Comparison of ENCODE assay signal across 20 cellular contexts in the genomic region with DNA sequence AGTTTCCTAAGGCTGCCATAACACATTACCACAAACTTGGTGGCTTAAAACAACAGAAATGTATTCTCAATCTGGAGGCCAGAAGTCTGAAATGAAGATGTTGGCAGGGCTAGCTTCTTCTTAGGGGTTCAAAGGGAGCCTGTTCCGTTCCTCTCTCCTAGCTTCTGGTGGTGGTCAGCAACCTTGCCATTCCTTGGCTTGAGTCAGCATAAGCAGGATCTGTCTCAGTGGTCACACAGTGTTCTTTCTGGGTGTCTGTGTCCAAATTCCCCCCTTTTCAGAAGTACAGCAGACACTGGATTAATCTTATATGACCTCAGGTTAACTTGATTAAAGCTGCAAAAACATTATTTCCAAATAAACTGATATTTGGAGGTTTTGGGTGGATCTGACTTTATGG. TPM values are rescaled to one million over a fixed set of nuclear protein-coding genes. Genes with fewer than 3 reads are reported as not detected.
DNase-seq lines count a peak whose midpoint lies in the region; ATAC-seq, FAIRE-seq and TF ChIP-seq lines count a peak whose summit lies in the region.
"Had no signal": no experiment of that assay in that cellular context is flagged by ENCODE, and none has a peak within 500 bp of the region (broad histone marks: within the 10 kb centered on the region; RNA-seq: fewer than 3 reads in every experiment).

No MANE protein-coding gene starts in this region.

- TF ChIP-seq CTCF in A549 (IDR thresholded peaks at IDR 0.05) (no peak), IMR-90 (conservative IDR thresholded peaks at IDR 0.05; ENCODE audit: low read depth, low read length) (no peak), coronary artery (IDR thresholded peaks at IDR 0.05) (no peak), keratinocyte (optimal IDR thresholded peaks at IDR 0.05 in 1 of 3, IDR thresholded peaks at IDR 0.05 in 1 of 3, conservative IDR thresholded peaks at IDR 0.05 in 1 of 3; ENCODE audit: extremely low read depth in 1 of 3, insufficient read depth in 2 of 3, low read length in 3 of 3) (no peak)

- 92% methylated on average over 1 of the region's 1 CpG for WGBS in A549 (ENCODE audit: missing lambda C conversion rate)
- WGBS in IMR-90 (ENCODE audit: extremely low coverage in 2 of 2, insufficient read length in 1 of 2), 2 experiments, result 100% methylated on average over 1 of the region's 1 CpG; no CpG with 5 or more reads in 1 of the 2 experiments

- peak overlapping the region in 1 of 2 experiments; percentile 35; a peak in 1 of 4 replicates for H4K8ac ChIP-seq in IMR-90 (ENCODE audit: low read depth in 2 of 2, low read length in 2 of 2)

- peak overlapping the region; percentile 90 for H3K23ac ChIP-seq in IMR-90 (ENCODE audit: low read depth, low read length)

- H2AFZ ChIP-seq in IMR-90 (replicated peaks; ENCODE audit: low read length, poor library complexity), result no peak overlapping the region
- H2AFZ ChIP-seq in keratinocyte (ENCODE audit: control insufficient read depth, low read length), result no peak overlapping the region

- peaks cover 2% of the 10 kb centered on the region; the same call in 1 of the 2 replicates for H3K9me1 ChIP-seq in IMR-90 (ENCODE audit: insufficient read depth, low read length)
- no peaks in the 10 kb centered on the region for H3K9me1 ChIP-seq in keratinocyte (ENCODE audit: control insufficient read depth, extremely low read depth, insufficient read depth, low read length)

- peak overlapping the region in 1 of 2 experiments; percentile 20; a peak in 3 of 6 replicates for H3K27ac ChIP-seq in A549
- no peak overlapping the region for H3K27ac ChIP-seq in IMR-90 (ENCODE audit: insufficient read depth, low read length)
- peak overlapping the region in 1 of 2 donors; percentile 6 for H3K27ac ChIP-seq in coronary artery
- H3K27ac ChIP-seq in keratinocyte (ENCODE audit: control insufficient read depth, insufficient read depth, low read length), result peak overlapping the region; percentile 8

- in situ Hi-C loops in IMR-90 (cut with MboI; ENCODE audit: low sequenced_read_pairs), result no loop called here

- no peak overlapping the region for H2AK9ac ChIP-seq in IMR-90 (replicated peaks; ENCODE audit: low read depth, low read length, poor library complexity)

- TF ChIP-seq POLR2A in A549 (IDR thresholded peaks at IDR 0.05; ENCODE audit: low read length) (no peak), IMR-90 (IDR thresholded peaks at IDR 0.05; ENCODE audit: low read depth, low read length) (no peak)

- peaks cover 18 to 62% of the 10 kb centered on the region in 2 experiments for H3K79me1 ChIP-seq in IMR-90 (ENCODE audit: low read depth in 1 of 2, low read length in 2 of 2)

- H3K9me3 ChIP-seq in A549 (no peaks in the 10 kb centered on the region), IMR-90 (ENCODE audit: control insufficient read depth, insufficient read depth, low read length) (no peaks in the 10 kb centered on the region), keratinocyte (ENCODE audit: control insufficient read depth, low read depth, low read length) (no peaks in the 10 kb centered on the region)

- H3K4ac ChIP-seq in IMR-90 (ENCODE audit: low read depth, low read length), result 0 out of 2 replicates have a peak overlapping the region, but pooled peaks have one; percentile 15

- H2BK15ac ChIP-seq in IMR-90 (ENCODE audit: low read depth, low read length), result no peak overlapping the region

- no TSS peak for BruUV-seq in IMR-90 (replicated peaks; lab: Mats Ljungman, UMichigan)

- ATAC-seq in A549 (no peak), IMR-90 (ENCODE audit: low read depth) (no peak), GM19351 (IDR thresholded peaks at IDR 0.05; ENCODE audit: unreplicated experiment) (no peak)
- ATAC-seq: K562 had no signal

- no peaks in the 10 kb centered on the region for H3K27me3 ChIP-seq in IMR-90 (ENCODE audit: control insufficient read depth, insufficient read depth, low read length)
- no peaks in the 10 kb centered on the region for H3K27me3 ChIP-seq in keratinocyte (ENCODE audit: control insufficient read depth, extremely low read depth, insufficient read depth, low read length)

- peak overlapping the region; percentile 46; the same call in 1 of the 2 replicates for H2BK20ac ChIP-seq in IMR-90 (ENCODE audit: low read depth, low read length)

- FAIRE-seq in A549 (lab: Jason Lieb, UNC) (no peak), keratinocyte (lab: Jason Lieb, UNC) (no peak)
- FAIRE-seq: K562 had no signal

- POLR2A ChIA-PET in A549 (lab: Yijun Ruan, JAX) (no interaction called here), IMR-90 (lab: Charles Lee; ENCODE audit: unreplicated experiment) (no interaction called here)

- H3K14ac ChIP-seq in IMR-90 (replicated peaks; ENCODE audit: low read depth, low read length), result peak overlapping the region; percentile 27; the same call in 1 of the 2 replicates

- peaks cover 13% of the 10 kb centered on the region; the same call in 2 of the 3 replicates for H3K4me1 ChIP-seq in A549
- H3K4me1 ChIP-seq in IMR-90 (ENCODE audit: control insufficient read depth, insufficient read depth, low read length), result peaks cover 10% of the 10 kb centered on the region
- H3K4me1 ChIP-seq in keratinocyte (ENCODE audit: control insufficient read depth, extremely low read depth, insufficient read depth, low read length), result peaks cover 15% of the 10 kb centered on the region

- dilution Hi-C loops in IMR-90 (cut with HindIII; ENCODE audit: low sequenced_read_pairs, unreplicated experiment), result no loop called here
- dilution Hi-C loops in keratinocyte (cut with MboI; ENCODE audit: extremely low pct_ligation_motif_present, low sequenced_read_pairs), result no loop called here

- H3K4me3 ChIP-seq in A549, result 0 out of 3 replicates have a peak overlapping the region, but pooled peaks have one; percentile 94
- no peak overlapping the region for H3K4me3 ChIP-seq in IMR-90 (ENCODE audit: insufficient read depth, low read depth, low read length)
- H3K4me3 ChIP-seq in coronary artery, result peak overlapping the region; percentile 92
- peak overlapping the region in 1 of 3 experiments; percentile 25 for H3K4me3 ChIP-seq in keratinocyte (ENCODE audit: control insufficient read depth in 2 of 3, extremely low read depth in 1 of 3, insufficient read depth in 2 of 3, low read depth in 1 of 3, low read length in 3 of 3)
- H3K4me3 ChIP-seq: K562 had no signal

- peak overlapping the region; percentile 92 for H3K4me2 ChIP-seq in A549
- peak overlapping the region; percentile 49 for H3K4me2 ChIP-seq in IMR-90 (ENCODE audit: low read depth, low read length)
- peak overlapping the region; percentile 87 for H3K4me2 ChIP-seq in keratinocyte (ENCODE audit: control insufficient read depth, extremely low read depth, insufficient read depth, low read depth, low read length)

- CTCF ChIA-PET in A549 (lab: Yijun Ruan, JAX), result interaction anchor here (1.1 to 2.6 kb wide), 3 partner anchors 10 to 402 kb away, joined by 4 to 7 read pairs (median 5); no protein-coding TSS in a partner anchor
- CTCF ChIA-PET in IMR-90 (lab: Yijun Ruan, JAX), result interaction anchor here (0.5 to 1.4 kb wide), 4 partner anchors 10 to 1094 kb away, joined by 3 read pairs; no protein-coding TSS in a partner anchor

- no peak for TF ChIP-seq RAD21 in A549 (conservative IDR thresholded peaks at IDR 0.05 in 1 of 2, IDR thresholded peaks at IDR 0.05 in 1 of 2)
- TF ChIP-seq RAD21 in IMR-90 (IDR thresholded peaks at IDR 0.05; ENCODE audit: low read length), result no peak

- H4K20me1 ChIP-seq in IMR-90 (ENCODE audit: insufficient read depth, low read length), result peaks cover 11% of the 10 kb centered on the region
- peaks cover 8% of the 10 kb centered on the region for H4K20me1 ChIP-seq in keratinocyte (ENCODE audit: control insufficient read depth, extremely low read depth, insufficient read depth, low read length)

- intact Hi-C loops in IMR-90 (cut with micrococcal nuclease), result loop anchor here (10.0 kb wide), 2 partner anchors 231 to 441 kb away; a partner anchor contains a TSS

- H3K18ac ChIP-seq in IMR-90 (ENCODE audit: low read depth, low read length), result no peak overlapping the region

- peaks cover 79% of the 10 kb centered on the region for H3K79me2 ChIP-seq in keratinocyte (ENCODE audit: control insufficient read depth, insufficient read depth, low read length)

- H4K91ac ChIP-seq in IMR-90 (ENCODE audit: insufficient read depth, low read depth, low read length), result peak overlapping the region; percentile 13; the same call in 1 of the 2 replicates

- no peak for TF ChIP-seq EP300 in A549 (IDR thresholded peaks at IDR 0.05)

- H3K36me3 ChIP-seq in IMR-90 (ENCODE audit: control insufficient read depth, insufficient read depth, low read length) (peaks cover 12% of the 10 kb centered on the region), keratinocyte (ENCODE audit: control insufficient read depth in 2 of 2, extremely low read depth in 1 of 2, insufficient read depth in 2 of 2, low read length in 2 of 2) (peaks cover 2 to 8% of the 10 kb centered on the region in 2 experiments)

- DNase-seq in A549 (ENCODE audit: low read depth in 1 of 2, low spot score in 1 of 2) (no peak), IMR-90 (no peak), coronary artery (ENCODE audit: low spot score) (no peak), keratinocyte (ENCODE audit: low read depth, low spot score) (no peak), D341Med (ENCODE audit: low spot score) (no peak), anterior cingulate cortex (lab: John Stamatoyannopoulos, UW) (no peak), NCI-H69 (lab: John Stamatoyannopoulos, UW) (no peak)
- DNase-seq: ACHN, AML-193, COR-L47, DMS153, HCEC 1CT, MV-4-11, NCI-H1417, NCI-H2029, NCI-H2171, NCI-H446 treated with DMSO at 0.1 percent for 48 hours, NCI-H748 treated with DMSO at 0.1 percent for 48 hours had no signal

- H2BK120ac ChIP-seq in IMR-90 (ENCODE audit: low read depth, low read length), result no peak overlapping the region

- peak overlapping the region; percentile 33; the same call in 1 of the 2 replicates for H4K5ac ChIP-seq in IMR-90 (ENCODE audit: low read depth, low read length)

- H3K9ac ChIP-seq in IMR-90 (ENCODE audit: low read depth, low read length) (no peak overlapping the region), keratinocyte (ENCODE audit: control insufficient read depth, extremely low read depth, insufficient read depth, low read length) (peak overlapping the region; percentile 3)

- peak overlapping the region; percentile 6; the same call in 1 of the 2 replicates for H2AK5ac ChIP-seq in IMR-90 (ENCODE audit: low read depth, low read length)

- no peak overlapping the region for H3K56ac ChIP-seq in IMR-90 (ENCODE audit: extremely low read depth, insufficient read depth, low read length)

- peak overlapping the region; percentile 27 for H2BK5ac ChIP-seq in IMR-90 (ENCODE audit: low read depth, low read length, poor library complexity, severe bottlenecking)

RNA-seq across cellular contexts. Expression of a gene that starts 2.1 kb away (rescaled TPM):
- polyA plus RNA-seq in A549 (2011; rRNA removed) (92.4 and 133 TPM in 2 replicates), A549 (2017; fragmentation: RNase III; extraction: RNeasy Plus Mini Kit Qiagen cat#74134 plus additional on column Dnase treatment) (46.0 to 61.2 TPM (median 58.5 TPM) in 3 replicates), IMR-90 (2012; rRNA removed) (39.6 and 48.7 TPM in 2 replicates), keratinocyte (33.3 to 43.8 TPM (median 38.7 TPM) in 3 replicates)
- polyA plus RNA-seq in A549 (2012; cell fraction: cytosol; rRNA removed), result 17.7 and 20.7 TPM in 2 replicates
- polyA plus RNA-seq in A549 (2012; cell fraction: nucleus; rRNA removed), result 37.9 and 45.6 TPM in 2 replicates
- 75.0 and 78.8 TPM in 2 replicates for polyA minus RNA-seq in A549 (2011; rRNA and poly(A)+ RNA removed)
- total RNA-seq in IMR-90 (2012; rRNA removed), result 38.9 and 41.6 TPM in 2 replicates
- polyA plus RNA-seq in IMR-90 (2012; cell fraction: cytosol; rRNA removed), result 22.2 and 23.7 TPM in 2 replicates
- polyA plus RNA-seq in IMR-90 (2012; cell fraction: nucleus; rRNA removed; ENCODE audit: low replicate concordance), result 20.0 and 79.2 TPM in 2 replicates
- 15.5 TPM for polyA plus RNA-seq in keratinocyte (2011; ENCODE audit: low read depth)
- polyA plus RNA-seq in keratinocyte (2011; cell fraction: cytosol; rRNA removed), result 13.9 and 24.5 TPM in 2 replicates
- polyA plus RNA-seq in keratinocyte (2011; cell fraction: nucleus; rRNA removed), result 113 and 115 TPM in 2 replicates
- polyA plus RNA-seq in keratinocyte (2012; ENCODE audit: low replicate concordance), result 28.2 and 42.1 TPM in 2 replicates
- polyA minus RNA-seq in keratinocyte, result 29.4 to 79.2 TPM (median 44.1 TPM) in 3 replicates
- polyA minus RNA-seq in keratinocyte (2011; cell fraction: cytosol; rRNA and poly(A)+ RNA removed), result 19.4 TPM
- polyA minus RNA-seq in keratinocyte (2011; cell fraction: nucleus; rRNA and poly(A)+ RNA removed), result 101 and 184 TPM in 2 replicates
